In the genomic region with DNA sequence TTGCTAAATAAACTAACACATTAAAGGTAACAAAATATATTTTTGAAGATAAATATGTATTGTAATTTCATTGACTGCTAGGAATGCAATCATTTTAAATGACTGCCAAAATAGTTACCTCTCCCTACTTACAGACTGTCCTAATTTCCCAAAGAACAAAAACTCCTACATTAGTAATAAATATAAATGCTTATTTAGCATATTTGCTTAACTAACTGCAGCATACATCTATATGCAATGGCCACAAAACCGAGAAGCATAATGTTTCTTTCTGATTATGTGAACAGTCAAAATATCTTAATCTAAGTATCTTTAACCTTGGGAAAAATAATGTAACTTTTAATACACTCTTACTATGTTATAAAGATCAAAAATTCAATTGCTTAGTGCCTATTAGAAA, we compare ENCODE assay signal across 34 cellular contexts.
DNase-seq lines count a peak whose midpoint lies in the region; ATAC-seq, FAIRE-seq and TF ChIP-seq lines count a peak whose summit lies in the region.
"Had no signal": no experiment of that assay in that cellular context is flagged by ENCODE, and none has a peak within 500 bp of the region (broad histone marks: within the 10 kb centered on the region; RNA-seq: fewer than 3 reads in every experiment).

No MANE protein-coding gene starts in this region.

- POLR2A ChIA-PET in HepG2 (lab: Yijun Ruan, JAX) (no interaction called here), A549 (lab: Yijun Ruan, JAX) (no interaction called here), IMR-90 (lab: Charles Lee; ENCODE audit: unreplicated experiment) (no interaction called here), K562 (lab: Yijun Ruan, JAX) (no interaction called here)

- H4K20me1 ChIP-seq in HepG2 (ENCODE audit: insufficient read depth, low read length) (no peaks in the 10 kb centered on the region), IMR-90 (ENCODE audit: insufficient read depth, low read length) (no peaks in the 10 kb centered on the region), K562 (replicated peaks; ENCODE audit: control insufficient read depth, insufficient read depth, low read length) (no peaks in the 10 kb centered on the region)
- H4K20me1 ChIP-seq: BLaER1; BLaER1 treated with 17β-estradiol and CSF1 and Interleukin-3, amounts not matched to agents 10 nM and 100 nM had no signal

- DNase-seq in HepG2 (ENCODE audit: low spot score) (no peak), right lobe of liver (no peak), A549 (ENCODE audit: low read depth in 1 of 2, low spot score in 1 of 2) (no peak), IMR-90 (no peak), K562 (ENCODE audit: extremely low read depth in 1 of 4, low spot score in 3 of 4) (no peak), GM13977 (ENCODE audit: low spot score) (no peak), DMS 273 (lab: John Stamatoyannopoulos, UW; ENCODE audit: unreplicated experiment) (no peak), stomach (no peak)
- DNase-seq: 8988T; ACHN; AML-193; BE2C; C1 segment of cervical spinal cord; Caco-2; Calu3; CD4-positive, alpha-beta memory T cell; CD4-positive, alpha-beta T cell; CD4-positive, CD25-positive, alpha-beta regulatory T cell; CD8-positive, alpha-beta memory T cell; CD8-positive, alpha-beta T cell; COR-L47; DMS 273 treated with DMSO at 0.1 percent for 48 hours; DMS153; DMS53; DMS79; DMS79 treated with DMSO at 0.1 percent for 48 hours; DND-41; EL had no signal

- TF ChIP-seq EP300 in HepG2 (IDR thresholded peaks at IDR 0.05; ENCODE audit: low read depth in 2 of 2, low read length in 2 of 2) (no peak), HepG2 (CRISPR knock-in tag; IDR thresholded peaks at IDR 0.05; ENCODE audit: borderline replicate concordance) (no peak), A549 (IDR thresholded peaks at IDR 0.05) (no peak), K562 (IDR thresholded peaks at IDR 0.05; ENCODE audit: low read length) (no peak), stomach (IDR thresholded peaks at IDR 0.05) (no peak)

- H3K9me3 ChIP-seq in HepG2 (ENCODE audit: low read length) (peaks cover 55% of the 10 kb centered on the region), right lobe of liver (no peaks in the 10 kb centered on the region), A549 (no peaks in the 10 kb centered on the region), IMR-90 (ENCODE audit: control insufficient read depth, insufficient read depth, low read length) (peaks cover 10% of the 10 kb centered on the region), K562 (replicated peaks; ENCODE audit: control insufficient read depth, insufficient read depth, low read depth, low read length) (no peaks in the 10 kb centered on the region; the same call in 1 of the 2 replicates), stomach (peaks cover 0 to 9% (median 2%) of the 10 kb centered on the region in 4 donors)
- H3K9me3 ChIP-seq: BE2C; BLaER1; BLaER1 treated with 17β-estradiol and CSF1 and Interleukin-3, amounts not matched to agents 10 nM and 100 nM; Caco-2 had no signal

- BruUV-seq in HepG2 (replicated peaks; lab: Mats Ljungman, UMichigan) (no TSS peak), IMR-90 (replicated peaks; lab: Mats Ljungman, UMichigan) (no TSS peak), K562 (replicated peaks; lab: Mats Ljungman, UMichigan) (no TSS peak)

- H4K8ac ChIP-seq in IMR-90 (ENCODE audit: low read depth in 2 of 2, low read length in 2 of 2): no peak overlapping the region

- no peak overlapping the region for H3K27ac ChIP-seq in HepG2 (ENCODE audit: extremely low read length, insufficient read depth, low read length)
- H3K27ac ChIP-seq in right lobe of liver: no peak overlapping the region
- H3K27ac ChIP-seq in A549: no peak overlapping the region
- no peak overlapping the region for H3K27ac ChIP-seq in IMR-90 (ENCODE audit: insufficient read depth, low read length)
- H3K27ac ChIP-seq in K562 (ENCODE audit: extremely low read depth, low read depth, low read length): no peak overlapping the region
- no peak overlapping the region for H3K27ac ChIP-seq in stomach
- H3K27ac ChIP-seq: 22Rv1; BLaER1; BLaER1 treated with 17β-estradiol and CSF1 and Interleukin-3, amounts not matched to agents 10 nM and 100 nM; C4-2B had no signal

- no peak overlapping the region for H2BK15ac ChIP-seq in IMR-90 (ENCODE audit: low read depth, low read length)

- no peaks in the 10 kb centered on the region for H3K79me1 ChIP-seq in IMR-90 (ENCODE audit: low read depth in 1 of 2, low read length in 2 of 2)

- no peak overlapping the region for H3K18ac ChIP-seq in IMR-90 (ENCODE audit: low read depth, low read length)

- H3K23ac ChIP-seq in IMR-90 (ENCODE audit: low read depth, low read length): no peak overlapping the region

- no peak for FAIRE-seq in HepG2 (lab: Jason Lieb, UNC)
- no peak for FAIRE-seq in A549 (lab: Jason Lieb, UNC)
- FAIRE-seq in K562 (lab: Jason Lieb, UNC): no peak
- FAIRE-seq: A204.1, D721Med had no signal

- WGBS in HepG2 (ENCODE audit: low lambda C conversion rate): 0% methylated on average over 1 of the region's 1 CpG
- 82% methylated on average over 1 of the region's 1 CpG for WGBS in right lobe of liver (ENCODE audit: insufficient coverage, low coverage, low lambda C conversion rate, missing lambda C conversion rate)
- 5% methylated on average over 1 of the region's 1 CpG for WGBS in A549 (ENCODE audit: missing lambda C conversion rate)
- no CpG with 5 or more reads among the region's 1 CpG for WGBS in IMR-90 (ENCODE audit: extremely low coverage in 2 of 2, insufficient read length in 1 of 2), 2 experiments
- 6% methylated on average over 1 of the region's 1 CpG for WGBS in K562 (ENCODE audit: insufficient coverage, low coverage, missing lambda C conversion rate)
- 72 to 91% (median 82%) methylated on average over 1 of the region's 1 CpG for WGBS in stomach, 5 donors

- H2BK20ac ChIP-seq in IMR-90 (ENCODE audit: low read depth, low read length): no peak overlapping the region

- H2AFZ ChIP-seq in HepG2 (ENCODE audit: low read length) (no peak overlapping the region), IMR-90 (replicated peaks; ENCODE audit: low read length, poor library complexity) (no peak overlapping the region), K562 (ENCODE audit: low read depth, low read length) (no peak overlapping the region)

- in situ Hi-C loops in HepG2 (cut with HindIII; ENCODE audit: extremely low pct_ligation_motif_present, low pct_unique_long_range_greater_than_20kb) (no loop called here), IMR-90 (cut with MboI; ENCODE audit: low sequenced_read_pairs) (no loop called here), K562 (cut with MboI) (no loop called here), GM13977 (cut with MboI; ENCODE audit: low pct_unique_long_range_greater_than_20kb, low sequenced_read_pairs, unreplicated experiment) (no loop called here)

- H3K4me1 ChIP-seq in HepG2 (ENCODE audit: insufficient read depth, low read length) (no peaks in the 10 kb centered on the region), right lobe of liver (peaks cover 0 to 7% (median 0%) of the 10 kb centered on the region in 4 donors), A549 (no peaks in the 10 kb centered on the region), IMR-90 (ENCODE audit: control insufficient read depth, insufficient read depth, low read length) (no peaks in the 10 kb centered on the region), K562 (replicated peaks in 1 of 2; ENCODE audit: control insufficient read depth in 2 of 2, insufficient read depth in 2 of 2, low read length in 2 of 2) (peaks cover 0 to 5% of the 10 kb centered on the region in 2 experiments; a peak in 1 of 5 replicates), stomach (no peaks in the 10 kb centered on the region)
- H3K4me1 ChIP-seq: BLaER1; BLaER1 treated with 17β-estradiol and CSF1 and Interleukin-3, amounts not matched to agents 10 nM and 100 nM; Caco-2 had no signal

- no peak overlapping the region for H3K14ac ChIP-seq in IMR-90 (replicated peaks; ENCODE audit: low read depth, low read length)

- H3K4me2 ChIP-seq in HepG2 (ENCODE audit: low read depth, low read length): no peak overlapping the region
- no peak overlapping the region for H3K4me2 ChIP-seq in A549
- no peak overlapping the region for H3K4me2 ChIP-seq in IMR-90 (ENCODE audit: low read depth, low read length)
- no peak overlapping the region for H3K4me2 ChIP-seq in K562 (ENCODE audit: insufficient read depth, low read length)
- H3K4me2 ChIP-seq: BLaER1; BLaER1 treated with 17β-estradiol and CSF1 and Interleukin-3, amounts not matched to agents 10 nM and 100 nM had no signal

- H3K4ac ChIP-seq in IMR-90 (ENCODE audit: low read depth, low read length): no peak overlapping the region

- intact Hi-C loops in HepG2 (cut with micrococcal nuclease; ENCODE audit: unreplicated experiment): no loop called here
- intact Hi-C loops in right lobe of liver (cut with DNase I): no loop called here
- intact Hi-C loops in IMR-90 (cut with micrococcal nuclease): no loop called here
- intact Hi-C loops in K562 (cut with micrococcal nuclease): no loop called here
- intact Hi-C loops in stomach (cut with DNase I; ENCODE audit: low total_unique reads): no loop called here

- H2BK120ac ChIP-seq in IMR-90 (ENCODE audit: low read depth, low read length): no peak overlapping the region

- H3K36me3 ChIP-seq in HepG2 (replicated peaks in 1 of 2; ENCODE audit: control insufficient read depth in 1 of 2, insufficient read depth in 2 of 2, low read length in 2 of 2) (no peaks in the 10 kb centered on the region), right lobe of liver (no peaks in the 10 kb centered on the region), IMR-90 (ENCODE audit: control insufficient read depth, insufficient read depth, low read length) (no peaks in the 10 kb centered on the region), K562 (ENCODE audit: control insufficient read depth, insufficient read depth, low read length) (no peaks in the 10 kb centered on the region), stomach (no peaks in the 10 kb centered on the region)
- H3K36me3 ChIP-seq: BLaER1; BLaER1 treated with 17β-estradiol and CSF1 and Interleukin-3, amounts not matched to agents 10 nM and 100 nM had no signal

- H3K4me3 ChIP-seq in HepG2 (replicated peaks in 1 of 3; ENCODE audit: insufficient read depth in 1 of 3, low read depth in 2 of 3, low read length in 3 of 3) (no peak overlapping the region), right lobe of liver (no peak overlapping the region), A549 (no peak overlapping the region), IMR-90 (ENCODE audit: insufficient read depth, low read depth, low read length) (no peak overlapping the region), K562 (no peak overlapping the region), stomach (no peak overlapping the region)
- H3K4me3 ChIP-seq: BLaER1; BLaER1 treated with 17β-estradiol and CSF1 and Interleukin-3, amounts not matched to agents 10 nM and 100 nM had no signal

- no peak for TF ChIP-seq RAD21 in HepG2 (CRISPR knock-in tag; IDR thresholded peaks at IDR 0.05)
- TF ChIP-seq RAD21 in A549 (conservative IDR thresholded peaks at IDR 0.05 in 1 of 2, IDR thresholded peaks at IDR 0.05 in 1 of 2): no peak
- no peak for TF ChIP-seq RAD21 in IMR-90 (IDR thresholded peaks at IDR 0.05; ENCODE audit: low read length)
- TF ChIP-seq RAD21 in K562 (CRISPR knock-in tag; conservative IDR thresholded peaks at IDR 0.05 in 1 of 2, IDR thresholded peaks at IDR 0.05 in 1 of 2): no peak

- H3K9ac ChIP-seq in HepG2 (ENCODE audit: insufficient read depth, low read depth, low read length) (no peak overlapping the region), IMR-90 (ENCODE audit: low read depth, low read length) (no peak overlapping the region), K562 (ENCODE audit: insufficient read depth in 1 of 2, low read depth in 2 of 2, low read length in 2 of 2) (no peak overlapping the region)
- H3K9ac ChIP-seq: BLaER1; BLaER1 treated with 17β-estradiol and CSF1 and Interleukin-3, amounts not matched to agents 10 nM and 100 nM had no signal

- H2AK5ac ChIP-seq in IMR-90 (ENCODE audit: low read depth, low read length): no peak overlapping the region

- no peak for TF ChIP-seq CTCF in HepG2 (CRISPR knock-in tag; IDR thresholded peaks at IDR 0.05)
- no peak for TF ChIP-seq CTCF in right lobe of liver (IDR thresholded peaks at IDR 0.05)
- no peak for TF ChIP-seq CTCF in A549 (IDR thresholded peaks at IDR 0.05)
- no peak for TF ChIP-seq CTCF in IMR-90 (conservative IDR thresholded peaks at IDR 0.05; ENCODE audit: low read depth, low read length)
- TF ChIP-seq CTCF in K562 (IDR thresholded peaks at IDR 0.05 in 2 of 3, conservative IDR thresholded peaks at IDR 0.05 in 1 of 3; ENCODE audit: insufficient read depth in 2 of 3, low read depth in 1 of 3, low read length in 3 of 3): no peak
- no peak for TF ChIP-seq CTCF in GM13977 (IDR thresholded peaks at IDR 0.05; ENCODE audit: extremely low read depth, insufficient read depth, missing control alignments)
- TF ChIP-seq CTCF in stomach (IDR thresholded peaks at IDR 0.05): no peak

- dilution Hi-C loops in IMR-90 (cut with HindIII; ENCODE audit: low sequenced_read_pairs, unreplicated experiment): no loop called here

- H4K91ac ChIP-seq in IMR-90 (ENCODE audit: insufficient read depth, low read depth, low read length): no peak overlapping the region

- CTCF ChIA-PET in HepG2 (lab: Yijun Ruan, JAX; ENCODE audit: low intra/inter-chr PET ratio, low total read pairs) (no interaction called here), A549 (lab: Yijun Ruan, JAX) (no interaction called here), IMR-90 (lab: Yijun Ruan, JAX) (no interaction called here), K562 (lab: Yijun Ruan, JAX; ENCODE audit: low intra/inter-chr PET ratio) (no interaction called here)

- H3K79me2 ChIP-seq in HepG2 (ENCODE audit: insufficient read depth, low read length) (no peaks in the 10 kb centered on the region), K562 (ENCODE audit: control insufficient read depth, insufficient read depth, low read length) (no peaks in the 10 kb centered on the region)

- H2BK5ac ChIP-seq in IMR-90 (ENCODE audit: low read depth, low read length, poor library complexity, severe bottlenecking): no peak overlapping the region

- TF ChIP-seq POLR2A in HepG2 (IDR thresholded peaks at IDR 0.05; ENCODE audit: insufficient read depth in 1 of 2, low read depth in 2 of 2, low read length in 2 of 2): no peak
- TF ChIP-seq POLR2A in right lobe of liver (IDR thresholded peaks at IDR 0.05): no peak
- no peak for TF ChIP-seq POLR2A in A549 (IDR thresholded peaks at IDR 0.05; ENCODE audit: low read length)
- no peak for TF ChIP-seq POLR2A in IMR-90 (IDR thresholded peaks at IDR 0.05; ENCODE audit: low read depth, low read length)
- no peak for TF ChIP-seq POLR2A in K562 (conservative IDR thresholded peaks at IDR 0.05)
- TF ChIP-seq POLR2A in stomach (IDR thresholded peaks at IDR 0.05): no peak

- H3K56ac ChIP-seq in IMR-90 (ENCODE audit: extremely low read depth, insufficient read depth, low read length): no peak overlapping the region

- ATAC-seq in HepG2 (no peak), right lobe of liver (no peak), A549 (no peak), IMR-90 (ENCODE audit: low read depth) (no peak), K562 (no peak)
- ATAC-seq: CD8-positive, alpha-beta T cell had no signal

- H2AK9ac ChIP-seq in IMR-90 (replicated peaks; ENCODE audit: low read depth, low read length, poor library complexity): no peak overlapping the region

- no peak overlapping the region for H4K5ac ChIP-seq in IMR-90 (ENCODE audit: low read depth, low read length)

- H3K9me1 ChIP-seq in IMR-90 (ENCODE audit: insufficient read depth, low read length) (no peaks in the 10 kb centered on the region), K562 (ENCODE audit: control insufficient read depth, insufficient read depth, low read length) (no peaks in the 10 kb centered on the region)

- no peaks in the 10 kb centered on the region for H3K27me3 ChIP-seq in HepG2 (ENCODE audit: control insufficient read depth in 1 of 2, insufficient read depth in 2 of 2, low read length in 2 of 2)
- H3K27me3 ChIP-seq in right lobe of liver: no peaks in the 10 kb centered on the region
- H3K27me3 ChIP-seq in IMR-90 (ENCODE audit: control insufficient read depth, insufficient read depth, low read length): no peaks in the 10 kb centered on the region
- no peaks in the 10 kb centered on the region for H3K27me3 ChIP-seq in K562 (ENCODE audit: control insufficient read depth in 2 of 2, insufficient read depth in 2 of 2, low read length in 2 of 2)
- H3K27me3 ChIP-seq in stomach: no peaks in the 10 kb centered on the region
- H3K27me3 ChIP-seq: BE2C; BLaER1; BLaER1 treated with 17β-estradiol and CSF1 and Interleukin-3, amounts not matched to agents 10 nM and 100 nM had no signal
